In genomic region chr12:63007726-63008125, GRCh38 we compare ENCODE assay signal across 22 cellular contexts.
"Had no signal": no experiment of that assay in that cellular context is flagged by ENCODE, and none has a peak within 500 bp of the region (broad histone marks: within the 10 kb centered on the region; RNA-seq: fewer than 3 reads in every experiment).

No MANE protein-coding gene starts in this region.

- H3K36me3 Mint-ChIP-seq: mesothelial cell of epicardium had no signal

- H3K36me3 ChIP-seq: esophagus squamous epithelium, gastrocnemius medialis, heart right ventricle, left lung, lower lobe of right lung had no signal

- H3K4me3 Mint-ChIP-seq: mesothelial cell of epicardium had no signal

- H3K4me1 ChIP-seq: esophagus squamous epithelium, gastrocnemius medialis, heart right ventricle, left lung, lower lobe of right lung had no signal

- H3K27ac ChIP-seq: coronary artery, dorsolateral prefrontal cortex, epithelial cell of prostate, esophagus squamous epithelium, gastrocnemius medialis, heart right ventricle, left lung, lower lobe of right lung had no signal

- DNase-seq: dermis blood vessel endothelial cell; dorsolateral prefrontal cortex; effector CD4-positive, alpha-beta T cell; effector memory CD4-positive, alpha-beta T cell; erythroblast; esophagus squamous epithelium; foreskin fibroblast; foreskin melanocyte; gastrocnemius medialis; glutamatergic neuron; head of caudate nucleus; heart right ventricle; hippocampal formation; left cardiac atrium; left lung; left ventricle myocardium superior; lower lobe of right lung; mesenchymal stem cell; mucosa of descending colon had no signal

- H3K4me3 ChIP-seq: coronary artery, dorsolateral prefrontal cortex, esophagus squamous epithelium, gastrocnemius medialis, heart right ventricle, left lung, lower lobe of right lung, mucosa of descending colon had no signal

- H3K27me3 ChIP-seq: dorsolateral prefrontal cortex, esophagus squamous epithelium, gastrocnemius medialis, left lung had no signal

- H3K9me3 Mint-ChIP-seq: mesothelial cell of epicardium had no signal

- H3K9me3 ChIP-seq: esophagus squamous epithelium, gastrocnemius medialis, heart right ventricle, lower lobe of right lung, mucosa of descending colon had no signal
